8 cellular contexts compared by ENCODE assay signal in the genomic region with DNA sequence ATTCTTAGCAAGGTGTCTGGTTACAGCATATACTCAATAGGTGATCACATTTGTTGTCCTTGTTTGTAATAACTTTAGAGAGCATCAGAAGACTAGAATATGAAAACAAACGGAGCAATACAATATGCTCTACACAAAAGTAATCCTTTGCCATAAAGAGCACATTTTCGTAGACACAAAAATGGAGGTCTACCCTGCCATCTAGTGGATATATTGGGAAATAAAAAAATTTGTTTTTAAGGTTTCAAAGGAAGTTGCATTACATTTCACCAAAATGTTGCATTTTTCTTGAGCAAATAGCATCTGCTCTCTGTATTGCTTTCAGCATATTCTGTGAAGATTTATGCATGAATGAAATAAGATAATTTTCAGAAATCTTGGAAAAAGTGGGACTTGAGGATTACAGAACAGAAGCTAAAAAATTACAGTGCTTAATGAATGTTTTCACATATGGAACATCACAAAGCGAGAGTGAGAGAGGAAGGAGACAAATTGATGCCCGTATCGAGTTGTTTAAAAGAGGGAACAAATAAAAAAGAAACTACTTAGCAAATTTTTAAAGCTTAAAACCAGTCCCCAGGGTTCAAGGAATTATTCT.
DNase-seq lines count a peak whose midpoint lies in the region; ATAC-seq, FAIRE-seq and TF ChIP-seq lines count a peak whose summit lies in the region.

No MANE protein-coding gene starts in this region.

- DNase-seq in GM10248 (ENCODE audit: extremely low spot score) (peak; percentile 11), WERI-Rb-1 (no peak), immature natural killer cell (peak in 2 of 3 donors; percentile 2 to 12), urothelium cell line (ENCODE audit: low spot score) (peak; percentile 16), T-helper 9 cell (no peak)
- DNase-seq in Jurkat, Clone E6-1 (ENCODE audit: low read depth, low spot score): peak; percentile 39

- H3K27ac Mint-ChIP-seq in immature natural killer cell: no peak overlapping the region

- no peaks in the 10 kb centered on the region for H3K36me3 ChIP-seq in WERI-Rb-1

- H3K4me3 ChIP-seq in Jurkat, Clone E6-1 (ENCODE audit: low read length): no peak overlapping the region
- H3K4me3 ChIP-seq in WERI-Rb-1 (ENCODE audit: low read depth, low read length): no peak overlapping the region

- FAIRE-seq in A204.1 (lab: Jason Lieb, UNC) (peak; percentile 96), urothelium cell line (lab: Jason Lieb, UNC) (no peak)

- CTCF ChIA-PET in GM10248 (lab: Yijun Ruan, JAX): interaction anchor here (0.6 to 4.8 kb wide), 9 partner anchors 9 to 962 kb away, joined by 3 to 19 read pairs (median 4); no protein-coding TSS in a partner anchor

- no peak for ATAC-seq in HG02571 (IDR thresholded peaks at IDR 0.05; ENCODE audit: unreplicated experiment)

- H3K4me3 Mint-ChIP-seq in immature natural killer cell: no peak overlapping the region

- no peaks in the 10 kb centered on the region for H3K36me3 Mint-ChIP-seq in immature natural killer cell

- no peaks in the 10 kb centered on the region for H3K27me3 ChIP-seq in WERI-Rb-1 (ENCODE audit: insufficient read depth, low read depth, severe bottlenecking)

- no peaks in the 10 kb centered on the region for H3K4me1 Mint-ChIP-seq in immature natural killer cell

- TF ChIP-seq CTCF in GM10248 (IDR thresholded peaks at IDR 0.05; ENCODE audit: control extremely low read depth, extremely low read depth, low read depth, missing control alignments) (peak; percentile 34), WERI-Rb-1 (IDR thresholded peaks at IDR 0.05; ENCODE audit: low read depth, low read length) (peak; percentile 22; the same call in 1 of the 2 replicates)

- POLR2A ChIA-PET in GM10248 (lab: Yijun Ruan, JAX): no interaction called here

- peaks cover 0 to 1% (median 0%) of the 10 kb centered on the region in 6 donors for H3K9me3 Mint-ChIP-seq in immature natural killer cell

- H3K27me3 Mint-ChIP-seq in immature natural killer cell (ENCODE audit: low read depth in 3 of 3): peaks cover 0 to 4% (median 0%) of the 10 kb centered on the region in 3 donors

- no peaks in the 10 kb centered on the region for H3K9me3 ChIP-seq in WERI-Rb-1 (ENCODE audit: severe bottlenecking)

- H3K27ac ChIP-seq in WERI-Rb-1: no peak overlapping the region

Comparison
In these comparisons a context has a peak if more than half of its experiments do, and no peak if none do; other contexts are left out.
1. DNase-seq: peak in GM10248 (single experiment), Jurkat, Clone E6-1 (single experiment), immature natural killer cell (2 of 3) and urothelium cell line (single experiment); none in WERI-Rb-1 (single experiment) and T-helper 9 cell (single experiment).